In the genomic region with DNA sequence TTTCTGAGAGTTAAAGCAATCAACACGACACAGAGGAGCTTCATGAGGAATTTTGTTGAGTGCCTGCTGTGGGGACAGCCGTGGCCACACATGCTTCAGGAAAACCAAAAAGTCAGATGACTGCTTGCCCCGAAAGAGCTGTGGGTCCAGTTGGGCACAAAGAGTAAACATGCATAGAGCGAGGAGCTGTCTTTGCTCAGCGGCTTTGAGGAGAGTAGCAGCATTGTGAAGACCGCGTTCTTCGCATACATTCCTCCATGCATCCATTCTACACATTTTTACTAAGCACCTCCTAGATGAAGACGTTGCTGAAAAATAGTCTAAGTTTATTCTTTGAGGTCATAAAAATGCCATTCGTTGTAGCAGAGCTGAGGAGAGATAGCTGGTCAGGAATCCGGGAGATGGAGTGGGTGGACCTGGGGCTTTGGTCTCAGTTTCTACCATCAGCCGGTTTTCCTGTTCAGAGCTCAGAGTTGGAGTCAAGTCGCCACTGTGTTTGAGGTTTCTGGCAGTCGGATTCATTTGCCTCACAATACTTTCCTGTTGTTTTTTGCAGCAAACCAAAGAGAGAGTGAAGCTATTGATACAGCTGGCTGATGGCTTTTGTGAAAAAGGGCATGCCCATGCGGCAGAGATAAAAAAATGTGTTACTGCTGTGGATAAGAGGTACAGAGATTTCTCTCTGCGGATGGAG, we compare ENCODE assay signal across 11 cellular contexts.
"Had no signal": no experiment of that assay in that cellular context is flagged by ENCODE, and none has a peak within 500 bp of the region (broad histone marks: within the 10 kb centered on the region; RNA-seq: fewer than 3 reads in every experiment).

No MANE protein-coding gene starts in this region.

- ATAC-seq: activated CD4-positive, CD25-positive, alpha-beta regulatory T cell treated with anti-CD3 and anti-CD28 coated beads, Interleukin-2, amount 50 U/mL, for 24 hours; activated T-cell treated with anti-CD3 and anti-CD28 coated beads, Interleukin-2, amount 50 U/mL, for 4 hours; naive thymus-derived CD8-positive, alpha-beta T cell; stimulated activated effector memory CD8-positive, alpha-beta T cell treated with anti-CD3 and anti-CD28 coated beads, Interleukin-12 subunit alpha, Interleukin-12 subunit beta, amount 100 ng/mL, for 72 hours; T-helper 17 cell had no signal

- DNase-seq: activated gamma-delta T cell; activated T-cell treated with anti-CD3 and anti-CD28 coated beads, Interleukin-2, amount 50 U/mL, for 4 hours; amygdala; cerebellar nuclear complex; dorsolateral prefrontal cortex; hippocampal formation; naive thymus-derived CD8-positive, alpha-beta T cell; T-helper 17 cell; tibial artery had no signal
